8 cellular contexts compared by ENCODE assay signal in the genomic region with DNA sequence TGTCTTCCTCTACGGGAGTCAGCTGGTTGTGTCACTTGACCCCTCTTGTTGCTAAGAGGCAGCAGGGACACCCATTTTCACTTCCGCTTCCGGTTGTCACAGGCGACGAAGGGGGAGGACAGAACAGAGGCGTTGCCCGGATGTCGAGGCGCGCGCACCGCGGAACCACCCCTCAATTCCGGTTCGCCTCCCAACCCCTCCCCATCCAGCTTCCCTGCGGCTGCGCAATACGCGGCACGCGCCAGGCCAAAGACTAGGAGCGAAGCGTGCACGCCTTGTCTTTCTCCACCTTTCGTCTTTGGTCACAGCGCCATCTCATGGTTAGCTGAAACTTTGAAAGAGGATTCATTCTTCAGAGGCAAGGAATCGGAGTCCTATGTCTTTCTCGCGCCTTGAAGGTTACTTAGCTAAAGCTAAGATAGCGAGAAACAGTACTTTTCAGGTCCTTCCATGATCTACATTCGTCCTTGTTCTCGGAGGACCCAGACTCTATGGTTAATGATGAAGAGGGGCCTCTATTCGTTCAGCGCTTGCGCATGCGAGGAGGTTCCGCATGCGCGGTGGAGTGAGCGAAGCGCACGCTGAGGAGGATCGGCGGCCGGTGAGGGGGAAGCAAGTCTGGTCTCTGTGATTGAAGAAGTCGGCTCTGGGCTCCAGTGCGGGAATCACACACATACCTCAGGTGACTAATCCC. TPM values are rescaled to one million over a fixed set of nuclear protein-coding genes. Genes with fewer than 3 reads are reported as not detected.
DNase-seq lines count a peak whose midpoint lies in the region; ATAC-seq and TF ChIP-seq lines count a peak whose summit lies in the region.

A gene (minus strand): TSS at position 30 of the 694 bp plus-strand sequence. CDS start 106 bp downstream, outside the sequence.
A gene (plus strand): TSS at position 554 of the 694 bp plus-strand sequence. CDS start 4,440 bp downstream, outside the sequence.

- TF ChIP-seq CTCF in dorsolateral prefrontal cortex (IDR thresholded peaks at IDR 0.05 in 54 of 56, conservative IDR thresholded peaks at IDR 0.05 in 2 of 56; ENCODE audit: low read depth in 1 of 56, partially characterized antibody in 56 of 56) (peak; percentile 91 to 100 (median 99)), right lobe of liver (IDR thresholded peaks at IDR 0.05) (peak; percentile 98 to 99 (median 99))

- peak; percentile 100 for DNase-seq in CD4-positive, CD25-positive, alpha-beta regulatory T cell
- peak; percentile 99 for DNase-seq in NCI-H82 (lab: John Stamatoyannopoulos, UW)
- DNase-seq in activated CD4-positive, alpha-beta memory T cell treated with anti-CD3 and anti-CD28 coated beads for 36 hours, result peak; percentile 100
- peak; percentile 98 to 100 (median 99) for DNase-seq in dorsolateral prefrontal cortex
- peak; percentile 100 for DNase-seq in right lobe of liver
- peak; percentile 96 to 99 for DNase-seq in stimulated activated CD4-positive, alpha-beta T cell treated with anti-CD3 and anti-CD28 coated beads, Interleukin-4, amount 100 ng/mL, for 48 hours (ENCODE audit: low read depth in 2 of 2)

- peaks cover 28 to 92% (median 65%) of the 10 kb centered on the region in 4 donors for H3K4me1 Mint-ChIP-seq in CD4-positive, CD25-positive, alpha-beta regulatory T cell
- peaks cover 61% of the 10 kb centered on the region for H3K4me1 Mint-ChIP-seq in activated CD4-positive, alpha-beta memory T cell treated with anti-CD3 and anti-CD28 coated beads for 36 hours (ENCODE audit: low read depth)

- no peaks in the 10 kb centered on the region for H3K27me3 Mint-ChIP-seq in CD4-positive, CD25-positive, alpha-beta regulatory T cell
- H3K27me3 Mint-ChIP-seq in activated CD4-positive, alpha-beta memory T cell treated with anti-CD3 and anti-CD28 coated beads for 36 hours, result peaks cover 2% of the 10 kb centered on the region

- TF ChIP-seq POLR2A in right lobe of liver (IDR thresholded peaks at IDR 0.05), result peak; percentile 79

- WGBS in right lobe of liver (ENCODE audit: insufficient coverage, low coverage, low lambda C conversion rate, missing lambda C conversion rate), result 0% methylated on average over 43 of the region's 47 CpGs

- peaks cover 56% of the 10 kb centered on the region for H3K4me1 ChIP-seq in CD4-positive, CD25-positive, alpha-beta regulatory T cell (ENCODE audit: control insufficient read depth, insufficient read depth, low read length, poor library complexity, severe bottlenecking)
- peaks cover 0 to 32% (median 9%) of the 10 kb centered on the region in 4 donors for H3K4me1 ChIP-seq in right lobe of liver

- intact Hi-C loops in activated CD4-positive, alpha-beta memory T cell treated with anti-CD3 and anti-CD28 coated beads for 36 hours (cut with micrococcal nuclease), result loop anchor here (1.0 to 10.0 kb wide), 9 partner anchors 13 to 1435 kb away; a partner anchor contains a TSS
- intact Hi-C loops in dorsolateral prefrontal cortex (cut with DNase I), result loop anchor here (5.0 to 10.0 kb wide), 4 partner anchors 65 to 457 kb away; a partner anchor contains a TSS
- intact Hi-C loops in right lobe of liver (cut with DNase I), result no loop called here

- ATAC-seq in CD4-positive, CD25-positive, alpha-beta regulatory T cell (ENCODE audit: low read depth in 2 of 2), result peak; percentile 89 to 90
- ATAC-seq in GM19395 (IDR thresholded peaks at IDR 0.05; ENCODE audit: unreplicated experiment), result peak; percentile 94
- peak; percentile 81 for ATAC-seq in HG03571 (IDR thresholded peaks at IDR 0.05; ENCODE audit: unreplicated experiment)
- ATAC-seq in right lobe of liver, result peak; percentile 95 to 97 (median 96)

- H3K27ac ChIP-seq in CD4-positive, CD25-positive, alpha-beta regulatory T cell (ENCODE audit: insufficient read depth, low read length, poor library complexity, severe bottlenecking), result peak within 1 kb of the TSS; percentile 93
- peak within 1 kb of the TSS; percentile 91 to 100 (median 99) for H3K27ac ChIP-seq in dorsolateral prefrontal cortex
- H3K27ac ChIP-seq in right lobe of liver, result peak within 1 kb of the TSS; percentile 96 to 99 (median 96)

- H3K27me3 ChIP-seq in CD4-positive, CD25-positive, alpha-beta regulatory T cell (ENCODE audit: control insufficient read depth, insufficient read depth, low read length), result no peaks in the 10 kb centered on the region
- H3K27me3 ChIP-seq in dorsolateral prefrontal cortex (no peaks in the 10 kb centered on the region), right lobe of liver (no peaks in the 10 kb centered on the region)

- peak within 1 kb of the TSS; percentile 95 to 99 (median 99) for H3K27ac Mint-ChIP-seq in CD4-positive, CD25-positive, alpha-beta regulatory T cell
- peak within 1 kb of the TSS; percentile 98 for H3K27ac Mint-ChIP-seq in activated CD4-positive, alpha-beta memory T cell treated with anti-CD3 and anti-CD28 coated beads for 36 hours

- peaks cover 0 to 2% (median 0%) of the 10 kb centered on the region in 7 donors for H3K9me3 Mint-ChIP-seq in CD4-positive, CD25-positive, alpha-beta regulatory T cell
- no peaks in the 10 kb centered on the region for H3K9me3 Mint-ChIP-seq in activated CD4-positive, alpha-beta memory T cell treated with anti-CD3 and anti-CD28 coated beads for 36 hours

- peak within 1 kb of the TSS; percentile 86 for H3K4me3 ChIP-seq in CD4-positive, CD25-positive, alpha-beta regulatory T cell (ENCODE audit: low read depth, low read length)
- H3K4me3 ChIP-seq in dorsolateral prefrontal cortex (peak within 1 kb of the TSS; percentile 67 to 100 (median 94)), right lobe of liver (peak within 1 kb of the TSS; percentile 92 to 94 (median 94))

- H3K36me3 Mint-ChIP-seq in CD4-positive, CD25-positive, alpha-beta regulatory T cell, result no peaks in the 10 kb centered on the region
- H3K36me3 Mint-ChIP-seq in activated CD4-positive, alpha-beta memory T cell treated with anti-CD3 and anti-CD28 coated beads for 36 hours, result peaks cover 18% of the 10 kb centered on the region

- peaks cover 11% of the 10 kb centered on the region for H3K36me3 ChIP-seq in CD4-positive, CD25-positive, alpha-beta regulatory T cell (ENCODE audit: control insufficient read depth, insufficient read depth, low read length)
- H3K36me3 ChIP-seq in right lobe of liver, result peaks cover 0 to 14% (median 2%) of the 10 kb centered on the region in 4 donors

- CTCF ChIA-PET in activated CD4-positive, alpha-beta memory T cell treated with anti-CD3 and anti-CD28 coated beads for 36 hours (lab: Charles Lee), result interaction anchor here (0.5 to 1.9 kb wide), 36 partner anchors 9 to 1503 kb away, joined by 3 to 16 read pairs (median 4); a partner anchor contains a TSS

- H3K4me3 Mint-ChIP-seq in CD4-positive, CD25-positive, alpha-beta regulatory T cell, result peak within 1 kb of the TSS; percentile 97 to 100 (median 98)
- peak within 1 kb of the TSS; percentile 99 for H3K4me3 Mint-ChIP-seq in activated CD4-positive, alpha-beta memory T cell treated with anti-CD3 and anti-CD28 coated beads for 36 hours

- POLR2A ChIA-PET in activated CD4-positive, alpha-beta memory T cell treated with anti-CD3 and anti-CD28 coated beads for 36 hours (lab: Charles Lee), result interaction anchor here (0.6 to 1.5 kb wide), 9 partner anchors 9 to 1980 kb away, joined by 3 to 6 read pairs (median 3); a partner anchor contains a TSS

- H3K9me3 ChIP-seq in CD4-positive, CD25-positive, alpha-beta regulatory T cell (ENCODE audit: control insufficient read depth in 2 of 2, low read length in 2 of 2), result no peaks in the 10 kb centered on the region
- H3K9me3 ChIP-seq in right lobe of liver, result no peaks in the 10 kb centered on the region

RNA-seq across cellular contexts. Expression of the first gene that starts in this region (rescaled TPM):
- total RNA-seq in CD4-positive, CD25-positive, alpha-beta regulatory T cell, result 36.4 TPM
- polyA plus RNA-seq in CD4-positive, CD25-positive, alpha-beta regulatory T cell, result 10 to 100 TPM; 45.0 to 95.4 (median 69.7) TPM
- total RNA-seq in activated CD4-positive, alpha-beta memory T cell treated with anti-CD3 and anti-CD28 coated beads for 36 hours, result 10 to 100 TPM; 28.3 to 31.7 TPM
- total RNA-seq in dorsolateral prefrontal cortex (100 to 1,000 TPM in 111 of 120 experiments, 10 to 100 TPM in 9; 54.1 to 244 (median 150) TPM), right lobe of liver (10 to 100 TPM; 20.4 to 37.4 (median 27.9) TPM)

RNA-seq across cellular contexts. Expression of the second gene that starts in this region (rescaled TPM):
- 35.3 TPM for total RNA-seq in CD4-positive, CD25-positive, alpha-beta regulatory T cell
- polyA plus RNA-seq in CD4-positive, CD25-positive, alpha-beta regulatory T cell, result 100 to 1,000 TPM; 128 to 172 (median 132) TPM
- 100 to 1,000 TPM; 238 to 240 TPM for total RNA-seq in activated CD4-positive, alpha-beta memory T cell treated with anti-CD3 and anti-CD28 coated beads for 36 hours
- total RNA-seq in dorsolateral prefrontal cortex, result 10 to 100 TPM; 31.2 to 84.1 (median 59.5) TPM
- 10 to 100 TPM; 32.8 to 57.8 (median 50.4) TPM for total RNA-seq in right lobe of liver

Comparison
In these comparisons a context has a peak if more than half of its experiments do, and no peak if none do; other contexts are left out.
1. Peak in every context shown above with its lines: DNase-seq, ATAC-seq, H3K4me3 ChIP-seq and H3K27ac ChIP-seq.
2. intact Hi-C loops: an anchor here in activated CD4-positive, alpha-beta memory T cell treated with anti-CD3 and anti-CD28 coated beads for 36 hours (1.0 to 10.0 kb wide) and dorsolateral prefrontal cortex (5.0 to 10.0 kb wide); none called in right lobe of liver.